ENCODE assay signal across 1 cellular context in the genomic region with DNA sequence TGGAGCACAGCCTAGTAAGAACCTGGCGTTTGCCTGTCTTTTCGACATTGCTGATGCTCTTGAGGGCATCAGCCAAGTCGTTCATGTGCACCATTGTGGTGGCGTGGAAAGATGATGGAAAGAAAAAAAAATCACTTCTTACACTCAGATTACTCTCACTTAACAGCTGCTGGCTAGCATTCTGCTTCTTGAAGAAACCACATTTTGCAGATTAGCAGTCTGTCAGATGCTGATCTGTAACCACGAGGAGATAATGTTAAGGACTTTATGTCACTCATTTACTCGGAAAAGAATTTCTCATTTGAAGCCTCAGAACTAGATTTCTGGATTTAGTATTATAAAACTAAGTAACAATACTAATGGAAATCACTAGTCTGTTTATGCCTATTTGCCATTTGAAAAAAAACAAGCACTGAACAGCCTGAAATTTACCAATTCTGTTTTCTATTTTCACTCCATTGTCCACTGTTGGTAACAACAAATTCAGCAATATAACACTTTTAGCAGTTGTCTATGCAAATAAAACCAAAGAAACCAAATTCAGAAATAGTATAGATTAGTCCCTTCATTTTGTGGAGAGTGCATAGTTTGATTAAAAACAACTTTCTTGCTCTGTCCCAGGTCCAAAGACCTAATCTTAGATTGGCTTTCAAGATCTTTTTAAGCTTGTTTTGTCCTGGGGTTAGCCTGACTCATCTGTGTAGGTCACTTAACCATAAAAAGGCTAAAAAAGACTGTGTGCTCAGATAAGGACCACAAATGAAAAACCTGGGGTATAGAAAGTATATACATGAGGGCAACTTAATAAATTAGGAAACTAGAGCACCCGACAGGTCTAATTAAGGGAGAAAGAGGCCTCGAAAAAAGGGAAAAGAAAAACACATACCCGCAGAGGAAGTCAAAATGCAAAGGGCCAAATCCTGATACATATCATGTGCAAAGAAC.
TF ChIP-seq lines count a peak whose summit lies in the region.

No MANE protein-coding gene starts in this region.

TF ChIP-seq in GM12878, 131 proteins besides CTCF, POLR2A, EP300 and RAD21 (continued from another document and continues in another):
- TF ChIP-seq, protein P1, sequence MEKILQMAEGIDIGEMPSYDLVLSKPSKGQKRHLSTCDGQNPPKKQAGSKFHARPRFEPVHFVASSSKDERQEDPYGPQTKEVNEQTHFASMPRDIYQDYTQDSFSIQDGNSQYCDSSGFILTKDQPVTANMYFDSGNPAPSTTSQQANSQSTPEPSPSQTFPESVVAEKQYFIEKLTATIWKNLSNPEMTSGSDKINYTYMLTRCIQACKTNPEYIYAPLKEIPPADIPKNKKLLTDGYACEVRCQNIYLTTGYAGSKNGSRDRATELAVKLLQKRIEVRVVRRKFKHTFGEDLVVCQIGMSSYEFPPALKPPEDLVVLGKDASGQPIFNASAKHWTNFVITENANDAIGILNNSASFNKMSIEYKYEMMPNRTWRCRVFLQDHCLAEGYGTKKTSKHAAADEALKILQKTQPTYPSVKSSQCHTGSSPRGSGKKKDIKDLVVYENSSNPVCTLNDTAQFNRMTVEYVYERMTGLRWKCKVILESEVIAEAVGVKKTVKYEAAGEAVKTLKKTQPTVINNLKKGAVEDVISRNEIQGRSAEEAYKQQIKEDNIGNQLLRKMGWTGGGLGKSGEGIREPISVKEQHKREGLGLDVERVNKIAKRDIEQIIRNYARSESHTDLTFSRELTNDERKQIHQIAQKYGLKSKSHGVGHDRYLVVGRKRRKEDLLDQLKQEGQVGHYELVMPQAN (conservative IDR thresholded peaks at IDR 0.05), result no peak
- TF ChIP-seq RCOR1 (conservative IDR thresholded peaks at IDR 0.05; ENCODE audit: low read depth, low read length), result 0 out of 2 replicates have a peak, but pooled peaks have one; percentile 51
- no peak for TF ChIP-seq BCL3 (IDR thresholded peaks at IDR 0.05; ENCODE audit: borderline replicate concordance, insufficient read depth, low read depth, low read length, poor library complexity, severe bottlenecking)
- TF ChIP-seq IRF4 (IDR thresholded peaks at IDR 0.05; ENCODE audit: low read depth, low read length), result peak; percentile 90
- TF ChIP-seq POLR2AphosphoS5 (IDR thresholded peaks at IDR 0.05; ENCODE audit: low read length), result no peak
- TF ChIP-seq, protein P2, sequence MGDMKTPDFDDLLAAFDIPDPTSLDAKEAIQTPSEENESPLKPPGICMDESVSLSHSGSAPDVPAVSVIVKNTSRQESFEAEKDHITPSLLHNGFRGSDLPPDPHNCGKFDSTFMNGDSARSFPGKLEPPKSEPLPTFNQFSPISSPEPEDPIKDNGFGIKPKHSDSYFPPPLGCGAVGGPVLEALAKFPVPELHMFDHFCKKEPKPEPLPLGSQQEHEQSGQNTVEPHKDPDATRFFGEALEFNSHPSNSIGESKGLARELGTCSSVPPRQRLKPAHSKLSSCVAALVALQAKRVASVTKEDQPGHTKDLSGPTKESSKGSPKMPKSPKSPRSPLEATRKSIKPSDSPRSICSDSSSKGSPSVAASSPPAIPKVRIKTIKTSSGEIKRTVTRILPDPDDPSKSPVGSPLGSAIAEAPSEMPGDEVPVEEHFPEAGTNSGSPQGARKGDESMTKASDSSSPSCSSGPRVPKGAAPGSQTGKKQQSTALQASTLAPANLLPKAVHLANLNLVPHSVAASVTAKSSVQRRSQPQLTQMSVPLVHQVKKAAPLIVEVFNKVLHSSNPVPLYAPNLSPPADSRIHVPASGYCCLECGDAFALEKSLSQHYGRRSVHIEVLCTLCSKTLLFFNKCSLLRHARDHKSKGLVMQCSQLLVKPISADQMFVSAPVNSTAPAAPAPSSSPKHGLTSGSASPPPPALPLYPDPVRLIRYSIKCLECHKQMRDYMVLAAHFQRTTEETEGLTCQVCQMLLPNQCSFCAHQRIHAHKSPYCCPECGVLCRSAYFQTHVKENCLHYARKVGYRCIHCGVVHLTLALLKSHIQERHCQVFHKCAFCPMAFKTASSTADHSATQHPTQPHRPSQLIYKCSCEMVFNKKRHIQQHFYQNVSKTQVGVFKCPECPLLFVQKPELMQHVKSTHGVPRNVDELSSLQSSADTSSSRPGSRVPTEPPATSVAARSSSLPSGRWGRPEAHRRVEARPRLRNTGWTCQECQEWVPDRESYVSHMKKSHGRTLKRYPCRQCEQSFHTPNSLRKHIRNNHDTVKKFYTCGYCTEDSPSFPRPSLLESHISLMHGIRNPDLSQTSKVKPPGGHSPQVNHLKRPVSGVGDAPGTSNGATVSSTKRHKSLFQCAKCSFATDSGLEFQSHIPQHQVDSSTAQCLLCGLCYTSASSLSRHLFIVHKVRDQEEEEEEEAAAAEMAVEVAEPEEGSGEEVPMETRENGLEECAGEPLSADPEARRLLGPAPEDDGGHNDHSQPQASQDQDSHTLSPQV (IDR thresholded peaks at IDR 0.05), result no peak
- no peak for TF ChIP-seq STAT3 (IDR thresholded peaks at IDR 0.05; ENCODE audit: low read depth, low read length)
- TF ChIP-seq CBX3 (IDR thresholded peaks at IDR 0.05; ENCODE audit: borderline replicate concordance, low read depth), result no peak
- no peak for TF ChIP-seq SUPT20H (IDR thresholded peaks at IDR 0.05; ENCODE audit: borderline replicate concordance, control insufficient read depth, low read depth, low read length)
- no peak for TF ChIP-seq ESRRA (IDR thresholded peaks at IDR 0.05; ENCODE audit: low read length)
- no peak for TF ChIP-seq LARP7 (IDR thresholded peaks at IDR 0.05)
- TF ChIP-seq RAD51 (IDR thresholded peaks at IDR 0.05), result no peak
- TF ChIP-seq KAT2A (conservative IDR thresholded peaks at IDR 0.05; ENCODE audit: control insufficient read depth, low read depth, low read length), result no peak
- TF ChIP-seq ZBTB40 (IDR thresholded peaks at IDR 0.05; ENCODE audit: borderline replicate concordance), result no peak; the same call in 1 of the 2 replicates
- TF ChIP-seq TCF7 (IDR thresholded peaks at IDR 0.05; ENCODE audit: borderline replicate concordance), result peak; percentile 61; the same call in 1 of the 2 replicates
- TF ChIP-seq CBFB (IDR thresholded peaks at IDR 0.05; ENCODE audit: low read depth), result peak; percentile 90
- no peak for TF ChIP-seq E2F8 (IDR thresholded peaks at IDR 0.05; ENCODE audit: low read depth, partially characterized antibody)
- no peak for TF ChIP-seq ELK1 (IDR thresholded peaks at IDR 0.05; ENCODE audit: low read depth, low read length)
- TF ChIP-seq NRF1 (conservative IDR thresholded peaks at IDR 0.05; ENCODE audit: low read depth, low read length), result no peak
- no peak for TF ChIP-seq ATF3 (IDR thresholded peaks at IDR 0.05; ENCODE audit: borderline replicate concordance, extremely low read depth, low read depth, low read length)
- TF ChIP-seq HDAC2 (IDR thresholded peaks at IDR 0.05), result no peak
- no peak for TF ChIP-seq MYC (IDR thresholded peaks at IDR 0.05; ENCODE audit: insufficient read depth, insufficient read length, insufficient replicate concordance, low read length, severe bottlenecking)
- TF ChIP-seq MXI1 (IDR thresholded peaks at IDR 0.05; ENCODE audit: low read depth, low read length), result 0 out of 2 replicates have a peak, but pooled peaks have one; percentile 63
- no peak for TF ChIP-seq FOXK2 (IDR thresholded peaks at IDR 0.05)
- TF ChIP-seq NR2C2 (IDR thresholded peaks at IDR 0.05; ENCODE audit: borderline replicate concordance, control insufficient read depth, insufficient read length, low read depth), result no peak
- TF ChIP-seq SIN3A (IDR thresholded peaks at IDR 0.05; ENCODE audit: low read depth, low read length), result no peak
- TF ChIP-seq CHD1 (IDR thresholded peaks at IDR 0.05; ENCODE audit: low read depth, low read length), result no peak
- no peak for TF ChIP-seq ZBTB4 (CRISPR knock-in tag; IDR thresholded peaks at IDR 0.05)
- no peak for TF ChIP-seq E2F4 (IDR thresholded peaks at IDR 0.05; ENCODE audit: low read depth, low read length)
- peak; percentile 99 for TF ChIP-seq MEF2A (IDR thresholded peaks at IDR 0.05; ENCODE audit: insufficient read depth, low read depth, low read length)
